ENCODE assay signal across 1 cellular context in the genomic region with DNA sequence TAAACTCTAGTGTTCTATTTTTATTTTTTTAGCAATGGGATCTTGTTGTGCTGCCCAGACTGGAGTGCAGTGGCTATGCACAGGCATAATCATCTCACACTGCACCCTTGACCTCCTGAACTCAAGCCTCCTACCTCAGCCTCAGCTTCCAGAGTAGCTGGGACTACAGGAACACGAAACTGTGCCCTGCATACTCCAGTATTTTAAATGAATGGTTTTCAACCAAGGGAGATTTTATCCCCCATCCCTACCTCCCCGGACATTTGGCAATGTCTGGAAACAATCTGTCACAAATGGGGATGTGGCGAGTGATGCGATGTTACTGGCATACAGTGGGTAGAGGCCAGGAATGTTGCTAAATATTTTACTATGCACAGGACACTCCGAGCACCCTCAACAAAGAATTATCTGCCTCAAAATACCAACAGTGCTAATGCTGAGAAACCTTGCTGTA.
A peak's percentile ranks its signal among the peaks of the same experiment; 100 is the strongest.
TF ChIP-seq lines count a peak whose summit lies in the region.

No MANE protein-coding gene starts in this region.

TF ChIP-seq in GM12878, 131 proteins besides CTCF, POLR2A, EP300 and RAD21 (continued from another document):
- TF ChIP-seq, protein P1, sequence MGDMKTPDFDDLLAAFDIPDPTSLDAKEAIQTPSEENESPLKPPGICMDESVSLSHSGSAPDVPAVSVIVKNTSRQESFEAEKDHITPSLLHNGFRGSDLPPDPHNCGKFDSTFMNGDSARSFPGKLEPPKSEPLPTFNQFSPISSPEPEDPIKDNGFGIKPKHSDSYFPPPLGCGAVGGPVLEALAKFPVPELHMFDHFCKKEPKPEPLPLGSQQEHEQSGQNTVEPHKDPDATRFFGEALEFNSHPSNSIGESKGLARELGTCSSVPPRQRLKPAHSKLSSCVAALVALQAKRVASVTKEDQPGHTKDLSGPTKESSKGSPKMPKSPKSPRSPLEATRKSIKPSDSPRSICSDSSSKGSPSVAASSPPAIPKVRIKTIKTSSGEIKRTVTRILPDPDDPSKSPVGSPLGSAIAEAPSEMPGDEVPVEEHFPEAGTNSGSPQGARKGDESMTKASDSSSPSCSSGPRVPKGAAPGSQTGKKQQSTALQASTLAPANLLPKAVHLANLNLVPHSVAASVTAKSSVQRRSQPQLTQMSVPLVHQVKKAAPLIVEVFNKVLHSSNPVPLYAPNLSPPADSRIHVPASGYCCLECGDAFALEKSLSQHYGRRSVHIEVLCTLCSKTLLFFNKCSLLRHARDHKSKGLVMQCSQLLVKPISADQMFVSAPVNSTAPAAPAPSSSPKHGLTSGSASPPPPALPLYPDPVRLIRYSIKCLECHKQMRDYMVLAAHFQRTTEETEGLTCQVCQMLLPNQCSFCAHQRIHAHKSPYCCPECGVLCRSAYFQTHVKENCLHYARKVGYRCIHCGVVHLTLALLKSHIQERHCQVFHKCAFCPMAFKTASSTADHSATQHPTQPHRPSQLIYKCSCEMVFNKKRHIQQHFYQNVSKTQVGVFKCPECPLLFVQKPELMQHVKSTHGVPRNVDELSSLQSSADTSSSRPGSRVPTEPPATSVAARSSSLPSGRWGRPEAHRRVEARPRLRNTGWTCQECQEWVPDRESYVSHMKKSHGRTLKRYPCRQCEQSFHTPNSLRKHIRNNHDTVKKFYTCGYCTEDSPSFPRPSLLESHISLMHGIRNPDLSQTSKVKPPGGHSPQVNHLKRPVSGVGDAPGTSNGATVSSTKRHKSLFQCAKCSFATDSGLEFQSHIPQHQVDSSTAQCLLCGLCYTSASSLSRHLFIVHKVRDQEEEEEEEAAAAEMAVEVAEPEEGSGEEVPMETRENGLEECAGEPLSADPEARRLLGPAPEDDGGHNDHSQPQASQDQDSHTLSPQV (IDR thresholded peaks at IDR 0.05): no peak
- TF ChIP-seq, protein P2, sequence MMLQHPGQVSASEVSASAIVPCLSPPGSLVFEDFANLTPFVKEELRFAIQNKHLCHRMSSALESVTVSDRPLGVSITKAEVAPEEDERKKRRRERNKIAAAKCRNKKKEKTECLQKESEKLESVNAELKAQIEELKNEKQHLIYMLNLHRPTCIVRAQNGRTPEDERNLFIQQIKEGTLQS (IDR thresholded peaks at IDR 0.05; ENCODE audit: borderline replicate concordance, extremely low read depth, low read depth, low read length): no peak
- TF ChIP-seq NFXL1 (IDR thresholded peaks at IDR 0.05; ENCODE audit: borderline replicate concordance): no peak
- no peak for TF ChIP-seq SMARCA5 (IDR thresholded peaks at IDR 0.05)
- no peak for TF ChIP-seq SMC3 (IDR thresholded peaks at IDR 0.05; ENCODE audit: borderline replicate concordance, low read length)
- TF ChIP-seq PML (IDR thresholded peaks at IDR 0.05; ENCODE audit: low read length): peak; percentile 9; the same call in 1 of the 2 replicates
- 0 out of 2 replicates have a peak, but pooled peaks have one; percentile 56 for TF ChIP-seq POLR2AphosphoS5 (IDR thresholded peaks at IDR 0.05; ENCODE audit: low read length)
- TF ChIP-seq, protein P3, sequence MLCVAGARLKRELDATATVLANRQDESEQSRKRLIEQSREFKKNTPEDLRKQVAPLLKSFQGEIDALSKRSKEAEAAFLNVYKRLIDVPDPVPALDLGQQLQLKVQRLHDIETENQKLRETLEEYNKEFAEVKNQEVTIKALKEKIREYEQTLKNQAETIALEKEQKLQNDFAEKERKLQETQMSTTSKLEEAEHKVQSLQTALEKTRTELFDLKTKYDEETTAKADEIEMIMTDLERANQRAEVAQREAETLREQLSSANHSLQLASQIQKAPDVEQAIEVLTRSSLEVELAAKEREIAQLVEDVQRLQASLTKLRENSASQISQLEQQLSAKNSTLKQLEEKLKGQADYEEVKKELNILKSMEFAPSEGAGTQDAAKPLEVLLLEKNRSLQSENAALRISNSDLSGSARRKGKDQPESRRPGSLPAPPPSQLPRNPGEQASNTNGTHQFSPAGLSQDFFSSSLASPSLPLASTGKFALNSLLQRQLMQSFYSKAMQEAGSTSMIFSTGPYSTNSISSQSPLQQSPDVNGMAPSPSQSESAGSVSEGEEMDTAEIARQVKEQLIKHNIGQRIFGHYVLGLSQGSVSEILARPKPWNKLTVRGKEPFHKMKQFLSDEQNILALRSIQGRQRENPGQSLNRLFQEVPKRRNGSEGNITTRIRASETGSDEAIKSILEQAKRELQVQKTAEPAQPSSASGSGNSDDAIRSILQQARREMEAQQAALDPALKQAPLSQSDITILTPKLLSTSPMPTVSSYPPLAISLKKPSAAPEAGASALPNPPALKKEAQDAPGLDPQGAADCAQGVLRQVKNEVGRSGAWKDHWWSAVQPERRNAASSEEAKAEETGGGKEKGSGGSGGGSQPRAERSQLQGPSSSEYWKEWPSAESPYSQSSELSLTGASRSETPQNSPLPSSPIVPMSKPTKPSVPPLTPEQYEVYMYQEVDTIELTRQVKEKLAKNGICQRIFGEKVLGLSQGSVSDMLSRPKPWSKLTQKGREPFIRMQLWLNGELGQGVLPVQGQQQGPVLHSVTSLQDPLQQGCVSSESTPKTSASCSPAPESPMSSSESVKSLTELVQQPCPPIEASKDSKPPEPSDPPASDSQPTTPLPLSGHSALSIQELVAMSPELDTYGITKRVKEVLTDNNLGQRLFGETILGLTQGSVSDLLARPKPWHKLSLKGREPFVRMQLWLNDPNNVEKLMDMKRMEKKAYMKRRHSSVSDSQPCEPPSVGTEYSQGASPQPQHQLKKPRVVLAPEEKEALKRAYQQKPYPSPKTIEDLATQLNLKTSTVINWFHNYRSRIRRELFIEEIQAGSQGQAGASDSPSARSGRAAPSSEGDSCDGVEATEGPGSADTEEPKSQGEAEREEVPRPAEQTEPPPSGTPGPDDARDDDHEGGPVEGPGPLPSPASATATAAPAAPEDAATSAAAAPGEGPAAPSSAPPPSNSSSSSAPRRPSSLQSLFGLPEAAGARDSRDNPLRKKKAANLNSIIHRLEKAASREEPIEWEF (IDR thresholded peaks at IDR 0.05; ENCODE audit: insufficient replicate concordance, low read depth, low read length): no peak
- no peak for TF ChIP-seq RCOR1 (conservative IDR thresholded peaks at IDR 0.05; ENCODE audit: low read depth, low read length)
